1 cellular context compared by ENCODE assay signal in the genomic region with DNA sequence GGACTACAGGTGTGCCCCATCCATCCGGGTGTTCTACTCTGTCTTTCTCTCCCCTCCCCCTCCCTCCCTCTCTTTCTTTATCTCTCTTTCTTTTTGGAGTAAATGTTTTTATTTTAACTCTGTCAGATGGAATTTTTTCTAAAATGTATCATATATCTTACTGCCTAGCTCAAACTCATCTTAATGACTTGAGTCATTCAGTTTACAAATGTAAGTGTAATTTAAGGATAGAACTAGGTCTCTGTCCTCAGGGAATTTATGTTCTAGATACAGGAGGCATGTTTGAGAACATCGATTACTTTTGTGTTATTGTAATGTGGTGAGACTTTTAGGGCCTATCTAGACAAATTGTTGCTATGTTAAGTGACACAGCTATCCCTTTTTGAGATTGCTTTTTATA.
A peak's percentile ranks its signal among the peaks of the same experiment; 100 is the strongest.
TF ChIP-seq lines count a peak whose summit lies in the region.

No MANE protein-coding gene starts in this region.

TF ChIP-seq in K562, 482 proteins besides CTCF, POLR2A, EP300 and RAD21:
- peak in 1 of 2 experiments; percentile 38; a peak in 1 of 4 replicates for TF ChIP-seq KDM1A (IDR thresholded peaks at IDR 0.05)
- no peak for TF ChIP-seq ZKSCAN8 (CRISPR knock-in tag; IDR thresholded peaks at IDR 0.05)
- no peak for TF ChIP-seq RBFOX2 (IDR thresholded peaks at IDR 0.05; ENCODE audit: low read depth, low read length)
- no peak for TF ChIP-seq SMC3 (conservative IDR thresholded peaks at IDR 0.05; ENCODE audit: insufficient read depth, low read depth, low read length)
- no peak for TF ChIP-seq ZNF764 (CRISPR knock-in tag; IDR thresholded peaks at IDR 0.05; ENCODE audit: low read depth)
TF ChIP-seq in K562: peak in this region for 1.
